Comparison of ENCODE assay signal across 8 cellular contexts in genomic region chr1:230120949-230121381, GRCh38. TPM values are rescaled to one million over a fixed set of nuclear protein-coding genes. Genes with fewer than 3 reads are reported as not detected.
DNase-seq lines count a peak whose midpoint lies in the region; FAIRE-seq lines count a peak whose summit lies in the region.

No MANE protein-coding gene starts in this region.

- peaks cover 2% of the 10 kb centered on the region for H3K9me3 ChIP-seq in trophoblast cell (ENCODE audit: insufficient read depth, low read depth, low read length)

- intact Hi-C loops in activated T-helper 1 cell treated with anti-CD3 and anti-CD28 coated beads, Interleukin-12 subunit alpha, Interleukin-12 subunit beta, Interleukin-2, Interleukin-4 antibody, amounts not matched to agents 30 ng/mL and 10 ng/mL and 1 ng/mL, durations not matched to agents 14 hours and 24 hours and 36 hours (cut with micrococcal nuclease): no loop called here

- H2AK5ac ChIP-seq in trophoblast cell (ENCODE audit: low read length): no peak overlapping the region

- H2BK12ac ChIP-seq in trophoblast cell (ENCODE audit: low read length): no peak overlapping the region

- H3K4me3 ChIP-seq in trophoblast cell (ENCODE audit: low read depth, low read length): no peak overlapping the region

- H3K9me3 Mint-ChIP-seq in activated T-helper 1 cell treated with anti-CD3 and anti-CD28 coated beads, Interleukin-12 subunit alpha, Interleukin-12 subunit beta, Interleukin-2, Interleukin-4 antibody, amounts not matched to agents 30 ng/mL and 10 ng/mL and 1 ng/mL, durations not matched to agents 14 hours and 24 hours and 36 hours: no peaks in the 10 kb centered on the region

- no peaks in the 10 kb centered on the region for H3K27me3 ChIP-seq in trophoblast cell (ENCODE audit: insufficient read depth, low read length)

- H3K27ac ChIP-seq in trophoblast cell (ENCODE audit: low read depth, low read length): no peak overlapping the region

- H3K4me1 Mint-ChIP-seq in activated T-helper 1 cell treated with anti-CD3 and anti-CD28 coated beads, Interleukin-12 subunit alpha, Interleukin-12 subunit beta, Interleukin-2, Interleukin-4 antibody, amounts not matched to agents 30 ng/mL and 10 ng/mL and 1 ng/mL, durations not matched to agents 14 hours and 24 hours and 36 hours (ENCODE audit: low read depth): peaks cover 76% of the 10 kb centered on the region

- peak; percentile 41 for DNase-seq in ELF-1 (ENCODE audit: low read depth, low spot score)
- peak; percentile 86 for DNase-seq in NCI-H2029 (lab: John Stamatoyannopoulos, UW)
- peak; percentile 64 for DNase-seq in dermis blood vessel endothelial cell
- DNase-seq in trophoblast cell: peak; percentile 45 to 76
- DNase-seq in ecto neural progenitor cell (ENCODE audit: low spot score): no peak
- DNase-seq in activated effector memory CD4-positive, alpha-beta T cell treated with Interleukin-2 at 50 U/mL for 16 hours: no peak
- no peak for DNase-seq in activated T-helper 1 cell treated with anti-CD3 and anti-CD28 coated beads, Interleukin-12 subunit alpha, Interleukin-12 subunit beta, Interleukin-2, Interleukin-4 antibody, amounts not matched to agents 30 ng/mL and 10 ng/mL and 1 ng/mL, durations not matched to agents 14 hours and 24 hours and 36 hours (ENCODE audit: low spot score)
- DNase-seq in frontal cortex (ENCODE audit: low spot score in 2 of 2): no peak

- H3K79me2 ChIP-seq in trophoblast cell (ENCODE audit: control insufficient read depth, insufficient read depth, low read length, poor library complexity): peaks cover 2% of the 10 kb centered on the region

- H3K4ac ChIP-seq in trophoblast cell (ENCODE audit: low read depth, low read length): no peak overlapping the region

- WGBS in trophoblast cell (ENCODE audit: extremely low coverage, insufficient coverage, insufficient read length): no CpG with 5 or more reads among the region's 9 CpGs

- no peak overlapping the region for H4K8ac ChIP-seq in trophoblast cell (ENCODE audit: low read depth, low read length)

- H3K27ac Mint-ChIP-seq in activated T-helper 1 cell treated with anti-CD3 and anti-CD28 coated beads, Interleukin-12 subunit alpha, Interleukin-12 subunit beta, Interleukin-2, Interleukin-4 antibody, amounts not matched to agents 30 ng/mL and 10 ng/mL and 1 ng/mL, durations not matched to agents 14 hours and 24 hours and 36 hours: no peak overlapping the region

- peaks cover 0 to 3% of the 10 kb centered on the region in 2 experiments for H3K36me3 ChIP-seq in trophoblast cell (ENCODE audit: control insufficient read depth in 1 of 2, insufficient read depth in 2 of 2, low read length in 2 of 2)

- H3K4me2 ChIP-seq in trophoblast cell (ENCODE audit: low read length): no peak overlapping the region

- H3K36me3 Mint-ChIP-seq in activated T-helper 1 cell treated with anti-CD3 and anti-CD28 coated beads, Interleukin-12 subunit alpha, Interleukin-12 subunit beta, Interleukin-2, Interleukin-4 antibody, amounts not matched to agents 30 ng/mL and 10 ng/mL and 1 ng/mL, durations not matched to agents 14 hours and 24 hours and 36 hours (ENCODE audit: low read depth): peaks cover 28% of the 10 kb centered on the region

- no peak overlapping the region for H3K14ac ChIP-seq in trophoblast cell (ENCODE audit: low read length)

- H3K4me3 Mint-ChIP-seq in activated T-helper 1 cell treated with anti-CD3 and anti-CD28 coated beads, Interleukin-12 subunit alpha, Interleukin-12 subunit beta, Interleukin-2, Interleukin-4 antibody, amounts not matched to agents 30 ng/mL and 10 ng/mL and 1 ng/mL, durations not matched to agents 14 hours and 24 hours and 36 hours: no peak overlapping the region

- H2BK120ac ChIP-seq in trophoblast cell (ENCODE audit: insufficient read depth, low read length, poor library complexity): no peak overlapping the region

- FAIRE-seq in frontal cortex (lab: Jason Lieb, UNC): no peak

- no peak overlapping the region for H2AFZ ChIP-seq in trophoblast cell (ENCODE audit: insufficient read depth, low read length, poor library complexity)

- H3K79me1 ChIP-seq in trophoblast cell (ENCODE audit: low read length): no peaks in the 10 kb centered on the region

- H2BK5ac ChIP-seq in trophoblast cell (ENCODE audit: low read depth, low read length, poor library complexity): no peak overlapping the region

- H3K4me1 ChIP-seq in trophoblast cell (ENCODE audit: control insufficient read depth in 1 of 2, insufficient read depth in 2 of 2, low read length in 2 of 2): peaks cover 9 to 23% of the 10 kb centered on the region in 2 experiments

- no peak overlapping the region for H3K9ac ChIP-seq in trophoblast cell (ENCODE audit: low read length)

- H4K91ac ChIP-seq in trophoblast cell (ENCODE audit: low read depth, low read length): no peak overlapping the region

- H3K18ac ChIP-seq in trophoblast cell (ENCODE audit: low read length): no peak overlapping the region

- no peak overlapping the region for H4K12ac ChIP-seq in trophoblast cell (ENCODE audit: low read depth, low read length)

- H3K27me3 Mint-ChIP-seq in activated T-helper 1 cell treated with anti-CD3 and anti-CD28 coated beads, Interleukin-12 subunit alpha, Interleukin-12 subunit beta, Interleukin-2, Interleukin-4 antibody, amounts not matched to agents 30 ng/mL and 10 ng/mL and 1 ng/mL, durations not matched to agents 14 hours and 24 hours and 36 hours (ENCODE audit: insufficient read depth): no peaks in the 10 kb centered on the region

- H3K23ac ChIP-seq in trophoblast cell (ENCODE audit: low read length): no peak overlapping the region

RNA-seq across cellular contexts. Expression of gene GALNT2, which starts 53.9 kb away (rescaled TPM):
- total RNA-seq in dermis blood vessel endothelial cell: 49.4 and 90.3 TPM in 2 replicates
- 156 and 169 TPM in 2 replicates for polyA plus RNA-seq in trophoblast cell (2013)
- total RNA-seq in activated T-helper 1 cell treated with anti-CD3 and anti-CD28 coated beads, Interleukin-12 subunit alpha, Interleukin-12 subunit beta, Interleukin-2, Interleukin-4 antibody, amounts not matched to agents 30 ng/mL and 10 ng/mL and 1 ng/mL, durations not matched to agents 14 hours and 24 hours and 36 hours: 67.6 and 67.9 TPM in 2 replicates
- total RNA-seq in frontal cortex: 62.8 TPM

Comparison
In these comparisons a context has a peak if more than half of its experiments do, and no peak if none do; other contexts are left out.
1. DNase-seq: peak in ELF-1 (single experiment), NCI-H2029 (single experiment), dermis blood vessel endothelial cell (single experiment) and trophoblast cell (2 of 2); none in ecto neural progenitor cell (single experiment), activated effector memory CD4-positive, alpha-beta T cell treated with Interleukin-2 at 50 U/mL for 16 hours (single experiment), activated T-helper 1 cell treated with anti-CD3 and anti-CD28 coated beads, Interleukin-12 subunit alpha, Interleukin-12 subunit beta, Interleukin-2, Interleukin-4 antibody, amounts not matched to agents 30 ng/mL and 10 ng/mL and 1 ng/mL, durations not matched to agents 14 hours and 24 hours and 36 hours (single experiment) and frontal cortex (0 of 2).